26 cellular contexts compared by ENCODE assay signal in genomic region chr2:142782942-142783443, GRCh38.
"Had no signal": no experiment of that assay in that cellular context is flagged by ENCODE, and none has a peak within 500 bp of the region (broad histone marks: within the 10 kb centered on the region; RNA-seq: fewer than 3 reads in every experiment).

No MANE protein-coding gene starts in this region.

- H3K27ac ChIP-seq: stomach, suprapubic skin, testis, thoracic aorta, thyroid gland, tibial artery, tibial nerve, transverse colon, upper lobe of left lung, upper lobe of right lung, uterus, vagina had no signal

- H3K4me3 ChIP-seq: stomach, suprapubic skin, testis, thoracic aorta, thyroid gland, tibial artery, tibial nerve, transverse colon, upper lobe of left lung, upper lobe of right lung, uterus, vagina had no signal

- H3K36me3 ChIP-seq: stomach, suprapubic skin, thoracic aorta, thyroid gland, tibial artery, tibial nerve, transverse colon, upper lobe of left lung, upper lobe of right lung, uterus, vagina had no signal

- H3K4me1 ChIP-seq: stomach, suprapubic skin, testis, thyroid gland, tibial nerve, transverse colon, upper lobe of left lung, upper lobe of right lung, uterus, vagina had no signal

- H3K27me3 ChIP-seq: stomach, suprapubic skin, testis, thyroid gland, tibial artery, tibial nerve, transverse colon, upper lobe of left lung, upper lobe of right lung, uterus, vagina had no signal

- ATAC-seq: stimulated activated effector memory CD8-positive, alpha-beta T cell treated with anti-CD3 and anti-CD28 coated beads, Interleukin-12 subunit alpha, Interleukin-12 subunit beta, amount 100 ng/mL, for 72 hours; stimulated activated memory B cell treated with anti-CD40 and anti-IgM and Interleukin-4, amounts not matched to agents 10 μg/mL and 1 μg/mL and 100 μg/mL, for 72 hours; stimulated activated naive B cell treated with anti-CD40 and anti-IgM and Interleukin-4, amounts not matched to agents 10 μg/mL and 1 μg/mL and 100 μg/mL, for 72 hours; stimulated activated naive CD8-positive, alpha-beta T cell treated with anti-CD3 and anti-CD28 coated beads, Interleukin-15, amount 100 ng/mL, for 72 hours; stimulated activated naive CD8-positive, alpha-beta T cell treated with anti-CD3 and anti-CD28 coated beads, Interleukin-15, Interleukin-2, amounts not matched to agents 100 U/mL and 50 U/mL, for 24 hours; upper lobe of right lung had no signal

- H3K9me3 ChIP-seq: stomach, suprapubic skin, testis, thoracic aorta, tibial artery, tibial nerve, transverse colon, upper lobe of left lung, upper lobe of right lung, uterus, vagina had no signal

- DNase-seq: stimulated activated CD4-positive, alpha-beta T cell treated with anti-CD3 and anti-CD28 coated beads, Interleukin-2, amount 100 ng/mL, for 48 hours; stimulated activated CD4-positive, alpha-beta T cell treated with anti-CD3 and anti-CD28 coated beads, Interleukin-4, amount 100 ng/mL, for 1 hour; stimulated activated CD4-positive, alpha-beta T cell treated with anti-CD3 and anti-CD28 coated beads, Interleukin-4, amount 100 ng/mL, for 24 hours; stimulated activated CD4-positive, alpha-beta T cell treated with anti-CD3 and anti-CD28 coated beads, Interleukin-4, amount 100 ng/mL, for 4 hours; stimulated activated CD8-positive, alpha-beta memory T cell treated with anti-CD3 and anti-CD28 coated beads, Interleukin-4, amount 100 ng/mL, for 48 hours; stimulated activated naive B cell treated with anti-CD40 and anti-IgM and Interleukin-4, amounts not matched to agents 10 μg/mL and 1 μg/mL and 100 μg/mL, for 72 hours; stimulated activated naive CD4-positive, alpha-beta T cell; stimulated activated naive CD4-positive, alpha-beta T cell treated with Interleukin-2 at 50 U/mL for 16 hours; stimulated activated naive CD8-positive, alpha-beta T cell treated with anti-CD3 and anti-CD28 coated beads, Interleukin-15, amount 100 ng/mL, for 72 hours; stimulated activated naive CD8-positive, alpha-beta T cell treated with anti-CD3 and anti-CD28 coated beads, Interleukin-15, Interleukin-2, amounts not matched to agents 100 U/mL and 50 U/mL, for 24 hours; stomach; substantia nigra; testis; thyroid gland; tibial artery; transverse colon; trophoblast cell; upper lobe of left lung; upper lobe of right lung; uterus had no signal
